13 cellular contexts compared by ENCODE assay signal in the genomic region with DNA sequence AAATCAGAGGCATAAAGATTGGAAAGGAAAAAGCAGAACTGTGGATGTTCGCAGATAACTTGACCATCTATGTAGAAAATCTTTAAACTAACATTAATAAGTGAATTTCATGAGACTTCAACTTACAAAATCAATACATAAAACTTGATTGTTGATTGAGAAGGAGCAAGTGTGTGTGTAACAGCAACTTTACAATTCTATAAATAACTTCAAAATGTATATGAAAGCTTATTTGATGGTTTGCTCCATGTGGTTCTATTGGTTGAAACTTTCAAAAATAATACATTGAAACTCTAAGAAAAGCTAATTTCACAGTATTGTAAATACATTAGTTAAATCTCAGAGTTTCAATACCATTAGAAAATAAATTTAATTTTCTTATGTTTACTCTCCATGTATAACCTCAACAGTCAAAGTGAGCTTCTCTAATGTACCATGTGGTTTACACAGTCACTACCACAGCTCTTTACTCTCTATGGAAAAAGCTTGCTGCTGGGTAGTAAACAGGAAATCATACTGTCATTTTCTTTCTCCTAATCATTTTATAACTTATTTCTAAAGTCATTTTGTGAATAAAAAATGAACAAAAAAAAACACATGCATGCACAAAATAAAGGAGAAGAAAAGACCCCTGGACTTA. TPM values are rescaled to one million over a fixed set of nuclear protein-coding genes. Genes with fewer than 3 reads are reported as not detected.
DNase-seq lines count a peak whose midpoint lies in the region; ATAC-seq, FAIRE-seq and TF ChIP-seq lines count a peak whose summit lies in the region.
"Had no signal": no experiment of that assay in that cellular context is flagged by ENCODE, and none has a peak within 500 bp of the region (broad histone marks: within the 10 kb centered on the region; RNA-seq: fewer than 3 reads in every experiment).

No MANE protein-coding gene starts in this region.

- no peaks in the 10 kb centered on the region for H3K27me3 Mint-ChIP-seq in activated CD4-positive, alpha-beta T cell treated with anti-CD3 and anti-CD28 coated beads, Interleukin-2, amount 10 ng/mL, durations not matched to agents 24 days and 14 days

- H3K36me3 Mint-ChIP-seq in activated CD4-positive, alpha-beta T cell treated with anti-CD3 and anti-CD28 coated beads, Interleukin-2, amount 10 ng/mL, durations not matched to agents 24 days and 14 days (ENCODE audit: low read depth), result peaks cover 31% of the 10 kb centered on the region

- H3K36me3 ChIP-seq in small intestine (ENCODE audit: control insufficient read depth in 2 of 2, insufficient read depth in 2 of 2, low read length in 2 of 2) (no peaks in the 10 kb centered on the region), kidney (ENCODE audit: control insufficient read depth in 1 of 2, insufficient read depth in 2 of 2, low read length in 2 of 2) (no peaks in the 10 kb centered on the region)

- H3K27ac ChIP-seq in small intestine (ENCODE audit: low read depth in 1 of 2, low read length in 1 of 2) (no peak overlapping the region), kidney (ENCODE audit: low read depth in 2 of 2, low read length in 2 of 2) (no peak overlapping the region)
- H3K27ac ChIP-seq: RWPE1, tibial artery had no signal

- WGBS in small intestine, 3 donors, result 84 to 100% (median 92%) methylated on average over 1 of the region's 1 CpG

- peak overlapping the region; percentile 83 for H3K27ac Mint-ChIP-seq in activated CD4-positive, alpha-beta T cell treated with anti-CD3 and anti-CD28 coated beads, Interleukin-2, amount 10 ng/mL, durations not matched to agents 24 days and 14 days

- peaks cover 9% of the 10 kb centered on the region for H3K9me3 Mint-ChIP-seq in activated CD4-positive, alpha-beta T cell treated with anti-CD3 and anti-CD28 coated beads, Interleukin-2, amount 10 ng/mL, durations not matched to agents 24 days and 14 days

- H3K4me1 ChIP-seq in small intestine (ENCODE audit: control insufficient read depth in 2 of 2, insufficient read depth in 1 of 2, low read depth in 1 of 2, low read length in 1 of 2), result no peaks in the 10 kb centered on the region
- H3K4me1 ChIP-seq in kidney (ENCODE audit: control insufficient read depth in 1 of 2, insufficient read depth in 1 of 2, low read depth in 1 of 2, low read length in 2 of 2), result peaks cover 0 to 2% of the 10 kb centered on the region in 2 donors

- ATAC-seq in HG02840 (IDR thresholded peaks at IDR 0.05; ENCODE audit: low FRiP score, unreplicated experiment), result peak; percentile 84

- H3K27me3 ChIP-seq in small intestine (ENCODE audit: control insufficient read depth in 2 of 2, insufficient read depth in 2 of 2, low read length in 2 of 2), result no peaks in the 10 kb centered on the region
- H3K27me3 ChIP-seq: tibial artery had no signal

- DNase-seq in activated CD4-positive, alpha-beta T cell treated with anti-CD3 and anti-CD28 coated beads, Interleukin-2, amount 10 ng/mL, durations not matched to agents 24 days and 14 days, result peak; percentile 67
- DNase-seq in activated CD4-positive, alpha-beta T cell treated with anti-CD3 and anti-CD28 coated beads for 48 hours, result no peak
- no peak for DNase-seq in RCC 7860 (ENCODE audit: low spot score)
- DNase-seq in small intestine, result peak; percentile 12
- DNase-seq in HT-29 (ENCODE audit: low spot score), result no peak
- no peak for DNase-seq in kidney
- no peak for DNase-seq in HCEC 1CT
- DNase-seq: kidney glomerular epithelial cell, NCI-H1930, tibial artery had no signal

- no peak overlapping the region for H3K9ac ChIP-seq in kidney (ENCODE audit: low read length in 2 of 2)

- intact Hi-C loops in activated CD4-positive, alpha-beta T cell treated with anti-CD3 and anti-CD28 coated beads, Interleukin-2, amount 10 ng/mL, durations not matched to agents 24 days and 14 days (cut with micrococcal nuclease), result loop anchor here (1.0 to 5.0 kb wide), 4 partner anchors 10 to 416 kb away; no protein-coding TSS in a partner anchor
- intact Hi-C loops in kidney (cut with DNase I), result no loop called here

- peak; percentile 5 for FAIRE-seq in RCC 7860 (lab: Jason Lieb, UNC)
- FAIRE-seq in small intestine (lab: Jason Lieb, UNC), result no peak
- no peak for FAIRE-seq in kidney (lab: Jason Lieb, UNC)
- FAIRE-seq: astrocyte had no signal

- H3K4me3 ChIP-seq in small intestine (ENCODE audit: low read depth in 1 of 2, low read length in 2 of 2) (no peak overlapping the region), kidney (ENCODE audit: low read length in 2 of 2) (no peak overlapping the region)
- H3K4me3 ChIP-seq: tibial artery had no signal

- H3K4me3 Mint-ChIP-seq in activated CD4-positive, alpha-beta T cell treated with anti-CD3 and anti-CD28 coated beads, Interleukin-2, amount 10 ng/mL, durations not matched to agents 24 days and 14 days, result peak overlapping the region; percentile 32

- no peak for TF ChIP-seq CTCF in kidney (IDR thresholded peaks at IDR 0.05; ENCODE audit: borderline replicate concordance, extremely low read depth, insufficient read depth)

- H3K9me3 ChIP-seq in small intestine (ENCODE audit: control insufficient read depth, low read depth), result no peaks in the 10 kb centered on the region
- no peaks in the 10 kb centered on the region for H3K9me3 ChIP-seq in kidney (ENCODE audit: control insufficient read depth in 1 of 2, low read length in 2 of 2)

- H3K4me1 Mint-ChIP-seq in activated CD4-positive, alpha-beta T cell treated with anti-CD3 and anti-CD28 coated beads, Interleukin-2, amount 10 ng/mL, durations not matched to agents 24 days and 14 days, result peaks cover 22% of the 10 kb centered on the region

RNA-seq across cellular contexts. Expression of gene AKT3, which starts 12.0 kb away (rescaled TPM):
- 38.5 and 39.1 TPM in 2 replicates for total RNA-seq in activated CD4-positive, alpha-beta T cell treated with anti-CD3 and anti-CD28 coated beads, Interleukin-2, amount 10 ng/mL, durations not matched to agents 24 days and 14 days
- polyA plus RNA-seq in small intestine, result 1 to 10 TPM in 2 of 3 donors, under 1 TPM in 1; 0.45 to 8.6 (median 2.7) TPM
- not detected in 2 replicates for total RNA-seq in HT-29 (2014; rRNA removed; shearing (Covaris generic))
- 81.6 TPM for total RNA-seq in kidney
- 9.5 TPM for polyA plus RNA-seq in kidney (ENCODE audit: insufficient read depth, low read depth, low replicate concordance)

Comparison
In these comparisons a context has a peak if more than half of its experiments do, and no peak if none do; other contexts are left out.
1. DNase-seq: peak in activated CD4-positive, alpha-beta T cell treated with anti-CD3 and anti-CD28 coated beads, Interleukin-2, amount 10 ng/mL, durations not matched to agents 24 days and 14 days (single experiment) and small intestine (single experiment); none in activated CD4-positive, alpha-beta T cell treated with anti-CD3 and anti-CD28 coated beads for 48 hours (single experiment), RCC 7860 (single experiment), HT-29 (single experiment), kidney (single experiment) and HCEC 1CT (single experiment).
2. RNA of gene AKT3, which starts 12.0 kb away (total RNA-seq): 81.6 TPM in kidney (single experiment) and 38.5 to 39.1 TPM in activated CD4-positive, alpha-beta T cell treated with anti-CD3 and anti-CD28 coated beads, Interleukin-2, amount 10 ng/mL, durations not matched to agents 24 days and 14 days; not detected in HT-29; every median in the first group is over 10 times any median in the second.